11 cellular contexts compared by ENCODE assay signal in the genomic region with DNA sequence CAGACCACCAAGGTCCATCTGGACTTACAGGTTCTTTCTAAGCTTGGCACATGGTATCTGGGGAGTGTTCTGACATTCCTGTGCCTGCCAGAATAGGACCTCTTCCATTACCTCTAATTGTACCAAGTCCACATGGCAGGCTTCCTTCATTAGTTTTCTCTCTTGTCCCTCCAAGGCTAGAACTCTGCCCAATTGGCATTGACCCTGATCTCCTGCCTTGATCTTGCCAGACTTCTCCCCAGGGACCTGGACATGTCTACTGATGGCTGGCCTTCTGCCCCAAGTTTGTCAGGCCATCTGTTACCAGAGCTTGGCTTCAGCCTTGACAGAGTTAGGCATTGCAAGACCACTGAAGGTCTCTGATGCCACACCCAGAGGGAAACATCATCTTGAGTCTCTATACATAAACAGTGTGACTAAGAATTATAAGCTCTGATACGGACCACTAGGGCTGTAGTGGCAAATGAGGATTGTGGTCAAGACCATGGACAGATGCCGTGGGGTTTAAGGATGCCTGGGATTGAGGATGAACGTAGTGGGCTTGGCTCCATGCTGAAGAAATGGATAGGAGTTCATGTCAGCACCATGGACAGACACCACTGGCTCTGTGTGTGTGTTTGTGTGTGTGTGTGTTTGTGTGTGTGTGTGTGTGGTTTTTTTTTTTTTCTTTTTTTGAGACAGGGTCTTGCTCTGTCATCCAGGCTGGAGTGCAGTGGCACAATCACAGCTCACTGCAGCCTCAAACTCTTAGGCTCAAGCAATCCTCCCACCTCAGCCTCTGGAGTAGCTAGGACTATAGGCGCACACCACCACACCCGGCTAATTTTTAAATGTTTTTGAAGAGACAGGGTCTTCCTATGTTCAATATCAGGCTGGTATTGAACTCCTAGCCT. TPM values are rescaled to one million over a fixed set of nuclear protein-coding genes. Genes with fewer than 3 reads are reported as not detected.
DNase-seq lines count a peak whose midpoint lies in the region; ATAC-seq and TF ChIP-seq lines count a peak whose summit lies in the region.
"Had no signal": no experiment of that assay in that cellular context is flagged by ENCODE, and none has a peak within 500 bp of the region (broad histone marks: within the 10 kb centered on the region; RNA-seq: fewer than 3 reads in every experiment).

No MANE protein-coding gene starts in this region.

- H3K27ac ChIP-seq in brain microvascular endothelial cell (no peak overlapping the region), colonic mucosa (no peak overlapping the region)

- no peak for ATAC-seq in natural killer cell treated with Interleukin-12 subunit alpha and Interleukin-12 subunit beta and Interleukin-15 and Interleukin-18, amount 100 ng/mL, for 72 hours
- ATAC-seq in GM19023 (IDR thresholded peaks at IDR 0.05; ENCODE audit: unreplicated experiment): no peak

- no peaks in the 10 kb centered on the region for H3K9me3 Mint-ChIP-seq in natural killer cell treated with Interleukin-12 subunit alpha and Interleukin-12 subunit beta and Interleukin-15 and Interleukin-18, amount 100 ng/mL, for 72 hours

- no peaks in the 10 kb centered on the region for H3K4me1 Mint-ChIP-seq in natural killer cell treated with Interleukin-12 subunit alpha and Interleukin-12 subunit beta and Interleukin-15 and Interleukin-18, amount 100 ng/mL, for 72 hours (ENCODE audit: low read depth in 2 of 2)

- no peak overlapping the region for H3K4me3 ChIP-seq in brain microvascular endothelial cell (ENCODE audit: low read depth, low read length)
- no peak overlapping the region for H3K4me3 ChIP-seq in colonic mucosa

- DNase-seq in EH (ENCODE audit: low read depth) (peak; percentile 69), Kasumi-1 (lab: John Stamatoyannopoulos, UW) (peak; percentile 42 to 48), brain microvascular endothelial cell (peak; percentile 48), left kidney (ENCODE audit: low read depth, low spot score) (peak; percentile 91), colonic mucosa (no peak)
- DNase-seq in natural killer cell treated with Interleukin-12 subunit alpha and Interleukin-12 subunit beta and Interleukin-15 and Interleukin-18, amount 100 ng/mL, for 72 hours (ENCODE audit: low spot score): no peak
- no peak for DNase-seq in effector CD8-positive, alpha-beta T cell (lab: John Stamatoyannopoulos, UW)
- DNase-seq: Calu3, NCI-H69 had no signal

- in situ Hi-C loops in brain microvascular endothelial cell (cut with HindIII; ENCODE audit: low pct_ligation_motif_present, low sequenced_read_pairs): no loop called here

- no peaks in the 10 kb centered on the region for H3K9me3 ChIP-seq in colonic mucosa

- no peaks in the 10 kb centered on the region for H3K27me3 ChIP-seq in brain microvascular endothelial cell (replicated peaks)
- H3K27me3 ChIP-seq in colonic mucosa: no peaks in the 10 kb centered on the region

- H3K9ac ChIP-seq in colonic mucosa (ENCODE audit: low read depth in 2 of 2, low read length in 2 of 2): no peak overlapping the region

- H3K36me3 ChIP-seq in brain microvascular endothelial cell (replicated peaks) (no peaks in the 10 kb centered on the region), colonic mucosa (no peaks in the 10 kb centered on the region)

- intact Hi-C loops in colonic mucosa (cut with DNase I): no loop called here

- H3K4me3 Mint-ChIP-seq in natural killer cell treated with Interleukin-12 subunit alpha and Interleukin-12 subunit beta and Interleukin-15 and Interleukin-18, amount 100 ng/mL, for 72 hours: no peak overlapping the region
- H3K4me3 Mint-ChIP-seq: activated naive CD8-positive, alpha-beta T cell had no signal

- no peak overlapping the region for H3K27ac Mint-ChIP-seq in natural killer cell treated with Interleukin-12 subunit alpha and Interleukin-12 subunit beta and Interleukin-15 and Interleukin-18, amount 100 ng/mL, for 72 hours
- H3K27ac Mint-ChIP-seq: activated naive CD8-positive, alpha-beta T cell had no signal

- H3K36me3 Mint-ChIP-seq in natural killer cell treated with Interleukin-12 subunit alpha and Interleukin-12 subunit beta and Interleukin-15 and Interleukin-18, amount 100 ng/mL, for 72 hours: no peaks in the 10 kb centered on the region
- H3K36me3 Mint-ChIP-seq: activated naive CD8-positive, alpha-beta T cell had no signal

- peaks cover 10 to 15% of the 10 kb centered on the region in 2 donors for H3K27me3 Mint-ChIP-seq in natural killer cell treated with Interleukin-12 subunit alpha and Interleukin-12 subunit beta and Interleukin-15 and Interleukin-18, amount 100 ng/mL, for 72 hours

- TF ChIP-seq CTCF in brain microvascular endothelial cell (IDR thresholded peaks at IDR 0.05; ENCODE audit: low read depth, low read length, missing control alignments) (no peak), colonic mucosa (IDR thresholded peaks at IDR 0.05) (no peak)

- H3K4me1 ChIP-seq in colonic mucosa: no peaks in the 10 kb centered on the region

RNA-seq across cellular contexts. Expression of gene PSMB2, which starts 19.5 kb away (rescaled TPM):
- 100 to 1,000 TPM; 114 to 139 TPM for total RNA-seq in natural killer cell treated with Interleukin-12 subunit alpha and Interleukin-12 subunit beta and Interleukin-15 and Interleukin-18, amount 100 ng/mL, for 72 hours
- total RNA-seq in colonic mucosa: 10 to 100 TPM; 48.4 to 73.9 TPM

RNA-seq across cellular contexts. Expression of gene C1orf216, which starts 57.9 kb away (rescaled TPM):
- 10 to 100 TPM; 15.9 to 41.1 TPM for total RNA-seq in natural killer cell treated with Interleukin-12 subunit alpha and Interleukin-12 subunit beta and Interleukin-15 and Interleukin-18, amount 100 ng/mL, for 72 hours
- 1 to 10 TPM; 2.9 to 4.2 TPM for total RNA-seq in colonic mucosa

Comparison
In these comparisons a context has a peak if more than half of its experiments do, and no peak if none do; other contexts are left out.
1. DNase-seq: peak in EH (single experiment), Kasumi-1 (2 of 2), brain microvascular endothelial cell (single experiment) and left kidney (single experiment); none in natural killer cell treated with Interleukin-12 subunit alpha and Interleukin-12 subunit beta and Interleukin-15 and Interleukin-18, amount 100 ng/mL, for 72 hours (single experiment), colonic mucosa (single experiment) and effector CD8-positive, alpha-beta T cell (single experiment).